1 cellular context compared by ENCODE assay signal in genomic region chr7:20307119-20307518, GRCh38.
TF ChIP-seq lines count a peak whose summit lies in the region.

No MANE protein-coding gene starts in this region.

TF ChIP-seq in K562, 482 proteins besides CTCF, POLR2A, EP300 and RAD21 (continued from another document):
- TF ChIP-seq NR0B1 (IDR thresholded peaks at IDR 0.05; ENCODE audit: partially characterized antibody) (no peak), EZH2 (IDR thresholded peaks at IDR 0.05; ENCODE audit: borderline replicate concordance, low read depth, low read length) (no peak), ZBED1 (IDR thresholded peaks at IDR 0.05) (no peak), CTBP1 (IDR thresholded peaks at IDR 0.05; ENCODE audit: borderline replicate concordance) (no peak), CSDE1 (IDR thresholded peaks at IDR 0.05) (peak in 1 of 2 experiments; percentile 59; a peak in 1 of 4 replicates), RFX1 (IDR thresholded peaks at IDR 0.05) (peak; percentile 94), NELFE (IDR thresholded peaks at IDR 0.05; ENCODE audit: insufficient read depth, insufficient read length) (no peak)
